13 cellular contexts compared by ENCODE assay signal in genomic region chr6:89118931-89119330, GRCh38. TPM values are rescaled to one million over a fixed set of nuclear protein-coding genes. Genes with fewer than 3 reads are reported as not detected.
DNase-seq lines count a peak whose midpoint lies in the region; ATAC-seq and TF ChIP-seq lines count a peak whose summit lies in the region.
"Had no signal": no experiment of that assay in that cellular context is flagged by ENCODE, and none has a peak within 500 bp of the region (broad histone marks: within the 10 kb centered on the region; RNA-seq: fewer than 3 reads in every experiment).

No MANE protein-coding gene starts in this region.

- H3K27ac ChIP-seq in CD4-positive, CD25-positive, alpha-beta regulatory T cell (ENCODE audit: insufficient read depth, low read length, poor library complexity, severe bottlenecking) = no peak overlapping the region
- no peak overlapping the region for H3K27ac ChIP-seq in naive thymus-derived CD4-positive, alpha-beta T cell (ENCODE audit: low read depth, low read length)
- no peak overlapping the region for H3K27ac ChIP-seq in smooth muscle cell (ENCODE audit: low read depth)

- peaks cover 3% of the 10 kb centered on the region for H4K20me1 ChIP-seq in smooth muscle cell (ENCODE audit: low read depth)

- no peak overlapping the region for H3K4me2 ChIP-seq in smooth muscle cell

- TF ChIP-seq CTCF in smooth muscle cell (IDR thresholded peaks at IDR 0.05; ENCODE audit: borderline replicate concordance, insufficient read depth, poor library complexity, severe bottlenecking) = no peak

- H3K79me2 ChIP-seq in smooth muscle cell (ENCODE audit: low read depth) = peaks cover 11% of the 10 kb centered on the region

- H3F3A ChIP-seq in smooth muscle cell (ENCODE audit: low read depth) = peaks cover 6% of the 10 kb centered on the region

- H3K4me1 Mint-ChIP-seq in CD4-positive, CD25-positive, alpha-beta regulatory T cell = peaks cover 4 to 8% (median 7%) of the 10 kb centered on the region in 4 donors
- peaks cover 6% of the 10 kb centered on the region for H3K4me1 Mint-ChIP-seq in activated naive CD8-positive, alpha-beta T cell treated with anti-CD3 and anti-CD28 coated beads, Interleukin-2, amount 50 U/mL, for 24 hours
- peaks cover 6 to 12% (median 10%) of the 10 kb centered on the region in 7 donors for H3K4me1 Mint-ChIP-seq in naive thymus-derived CD4-positive, alpha-beta T cell

- intact Hi-C loops in naive thymus-derived CD4-positive, alpha-beta T cell (cut with micrococcal nuclease) = no loop called here

- CTCF ChIA-PET in naive thymus-derived CD4-positive, alpha-beta T cell (lab: Charles Lee) = interaction anchor here (0.6 to 1.0 kb wide), 2 partner anchors 35 to 257 kb away, joined by 3 to 4 read pairs; no protein-coding TSS in a partner anchor

- H2AFZ ChIP-seq in smooth muscle cell (ENCODE audit: low read depth) = no peak overlapping the region

- H3K27me3 ChIP-seq in CD4-positive, CD25-positive, alpha-beta regulatory T cell (ENCODE audit: control insufficient read depth, insufficient read depth, low read length) = peaks cover 3% of the 10 kb centered on the region
- no peaks in the 10 kb centered on the region for H3K27me3 ChIP-seq in naive thymus-derived CD4-positive, alpha-beta T cell (ENCODE audit: control insufficient read depth in 2 of 2, insufficient read depth in 2 of 2, low read length in 2 of 2)
- H3K27me3 ChIP-seq in smooth muscle cell (ENCODE audit: low read depth) = no peaks in the 10 kb centered on the region
- H3K27me3 ChIP-seq: gastrocnemius medialis had no signal

- peaks cover 36% of the 10 kb centered on the region for H3K27me3 Mint-ChIP-seq in CD4-positive, CD25-positive, alpha-beta regulatory T cell
- H3K27me3 Mint-ChIP-seq in activated naive CD8-positive, alpha-beta T cell treated with anti-CD3 and anti-CD28 coated beads, Interleukin-2, amount 50 U/mL, for 24 hours = peaks cover 6% of the 10 kb centered on the region
- H3K27me3 Mint-ChIP-seq in naive thymus-derived CD4-positive, alpha-beta T cell = peaks cover 0 to 44% (median 0%) of the 10 kb centered on the region in 5 donors

- WGBS in smooth muscle cell (ENCODE audit: low lambda C conversion rate) = 79% methylated on average over 8 of the region's 8 CpGs

- H3K36me3 Mint-ChIP-seq in CD4-positive, CD25-positive, alpha-beta regulatory T cell = no peaks in the 10 kb centered on the region
- no peaks in the 10 kb centered on the region for H3K36me3 Mint-ChIP-seq in activated naive CD8-positive, alpha-beta T cell treated with anti-CD3 and anti-CD28 coated beads, Interleukin-2, amount 50 U/mL, for 24 hours (ENCODE audit: low read depth)
- no peaks in the 10 kb centered on the region for H3K36me3 Mint-ChIP-seq in naive thymus-derived CD4-positive, alpha-beta T cell

- peak overlapping the region in 3 of 4 donors; percentile 37 to 71 (median 52) for H3K4me3 Mint-ChIP-seq in CD4-positive, CD25-positive, alpha-beta regulatory T cell
- H3K4me3 Mint-ChIP-seq in activated naive CD8-positive, alpha-beta T cell treated with anti-CD3 and anti-CD28 coated beads, Interleukin-2, amount 50 U/mL, for 24 hours = peak overlapping the region; percentile 69
- H3K4me3 Mint-ChIP-seq in naive thymus-derived CD4-positive, alpha-beta T cell = peak overlapping the region; percentile 38 to 90 (median 69)

- POLR2A ChIA-PET in naive thymus-derived CD4-positive, alpha-beta T cell (lab: Charles Lee) = no interaction called here

- no peak overlapping the region for H3K27ac Mint-ChIP-seq in CD4-positive, CD25-positive, alpha-beta regulatory T cell
- H3K27ac Mint-ChIP-seq in activated naive CD8-positive, alpha-beta T cell treated with anti-CD3 and anti-CD28 coated beads, Interleukin-2, amount 50 U/mL, for 24 hours = no peak overlapping the region
- H3K27ac Mint-ChIP-seq in naive thymus-derived CD4-positive, alpha-beta T cell = peak overlapping the region in 2 of 9 donors; percentile 1

- H3K4me3 ChIP-seq in CD4-positive, CD25-positive, alpha-beta regulatory T cell (ENCODE audit: low read depth, low read length) = no peak overlapping the region
- no peak overlapping the region for H3K4me3 ChIP-seq in naive thymus-derived CD4-positive, alpha-beta T cell (ENCODE audit: low read length)
- no peak overlapping the region for H3K4me3 ChIP-seq in smooth muscle cell

- H3K9ac ChIP-seq in ES-I3 (ENCODE audit: low read depth, low read length) = 0 out of 2 replicates have a peak overlapping the region, but pooled peaks have one; percentile 97
- H3K9ac ChIP-seq in smooth muscle cell (ENCODE audit: low read depth) = no peak overlapping the region

- H3K4me1 ChIP-seq in CD4-positive, CD25-positive, alpha-beta regulatory T cell (ENCODE audit: control insufficient read depth, insufficient read depth, low read length, poor library complexity, severe bottlenecking) = peaks cover 10% of the 10 kb centered on the region
- H3K4me1 ChIP-seq in ES-I3 (ENCODE audit: insufficient read depth, low read length) (no peaks in the 10 kb centered on the region), smooth muscle cell (ENCODE audit: low read depth) (peaks cover 8% of the 10 kb centered on the region)
- peaks cover 0 to 5% of the 10 kb centered on the region in 2 donors for H3K4me1 ChIP-seq in naive thymus-derived CD4-positive, alpha-beta T cell (ENCODE audit: control insufficient read depth in 2 of 2, insufficient read depth in 2 of 2, low read length in 2 of 2)

- DNase-seq in CD4-positive, CD25-positive, alpha-beta regulatory T cell = no peak
- no peak for DNase-seq in activated naive CD8-positive, alpha-beta T cell treated with anti-CD3 and anti-CD28 coated beads, Interleukin-2, amount 50 U/mL, for 24 hours
- DNase-seq in naive thymus-derived CD4-positive, alpha-beta T cell = no peak
- no peak for DNase-seq in smooth muscle cell (lab: John Stamatoyannopoulos, UW; ENCODE audit: unreplicated experiment)
- DNase-seq: activated effector memory CD4-positive, alpha-beta T cell treated with Interleukin-2 at 50 U/mL for 16 hours; DMS153; gastrocnemius medialis; kidney glomerular epithelial cell; stimulated activated CD4-positive, alpha-beta T cell treated with anti-CD3 and anti-CD28 coated beads, Interleukin-4, amount 100 ng/mL, for 1 hour had no signal

- H3K36me3 ChIP-seq in CD4-positive, CD25-positive, alpha-beta regulatory T cell (ENCODE audit: control insufficient read depth, insufficient read depth, low read length) = no peaks in the 10 kb centered on the region
- no peaks in the 10 kb centered on the region for H3K36me3 ChIP-seq in ES-I3 (ENCODE audit: insufficient read depth, low read length)
- no peaks in the 10 kb centered on the region for H3K36me3 ChIP-seq in naive thymus-derived CD4-positive, alpha-beta T cell (ENCODE audit: control insufficient read depth in 2 of 3, insufficient read depth in 3 of 3, low read length in 3 of 3)
- no peaks in the 10 kb centered on the region for H3K36me3 ChIP-seq in smooth muscle cell (ENCODE audit: low read depth)
- H3K36me3 ChIP-seq: gastrocnemius medialis had no signal

- H3K9me3 ChIP-seq in CD4-positive, CD25-positive, alpha-beta regulatory T cell (ENCODE audit: control insufficient read depth in 2 of 2, low read length in 2 of 2) = no peaks in the 10 kb centered on the region
- no peaks in the 10 kb centered on the region for H3K9me3 ChIP-seq in ES-I3 (ENCODE audit: control insufficient read depth, insufficient read depth, low read length)
- no peaks in the 10 kb centered on the region for H3K9me3 ChIP-seq in naive thymus-derived CD4-positive, alpha-beta T cell (ENCODE audit: control insufficient read depth in 2 of 3, low read length in 3 of 3)
- no peaks in the 10 kb centered on the region for H3K9me3 ChIP-seq in smooth muscle cell (replicated peaks; ENCODE audit: low read depth)
- H3K9me3 ChIP-seq: gastrocnemius medialis had no signal

- no peak for ATAC-seq in CD4-positive, CD25-positive, alpha-beta regulatory T cell (ENCODE audit: low read depth in 2 of 2)
- no peak for ATAC-seq in activated naive CD8-positive, alpha-beta T cell treated with anti-CD3 and anti-CD28 coated beads, Interleukin-2, amount 50 U/mL, for 24 hours
- ATAC-seq in naive thymus-derived CD4-positive, alpha-beta T cell = no peak
- ATAC-seq in GM18858 (IDR thresholded peaks at IDR 0.05; ENCODE audit: unreplicated experiment) (no peak), GM19467 (IDR thresholded peaks at IDR 0.05; ENCODE audit: unreplicated experiment) (no peak), HG02885 (IDR thresholded peaks at IDR 0.05; ENCODE audit: poor library complexity, unreplicated experiment) (no peak)
- ATAC-seq: gastrocnemius medialis had no signal

- no peaks in the 10 kb centered on the region for H3K9me3 Mint-ChIP-seq in CD4-positive, CD25-positive, alpha-beta regulatory T cell
- H3K9me3 Mint-ChIP-seq in activated naive CD8-positive, alpha-beta T cell treated with anti-CD3 and anti-CD28 coated beads, Interleukin-2, amount 50 U/mL, for 24 hours = no peaks in the 10 kb centered on the region
- peaks cover 0 to 1% (median 0%) of the 10 kb centered on the region in 11 donors for H3K9me3 Mint-ChIP-seq in naive thymus-derived CD4-positive, alpha-beta T cell

RNA-seq across cellular contexts. Expression of gene SRSF12, which starts 1.1 kb away (rescaled TPM):
- not detected for total RNA-seq in CD4-positive, CD25-positive, alpha-beta regulatory T cell
- polyA plus RNA-seq in CD4-positive, CD25-positive, alpha-beta regulatory T cell = under 1 TPM in 3 of 4 donors, not detected in 1; 0.06 to 0.28 (median 0.20) TPM
- total RNA-seq in naive thymus-derived CD4-positive, alpha-beta T cell = under 1 TPM in 1 of 5 experiments, not detected in 4; 0.56 TPM
- polyA plus RNA-seq in naive thymus-derived CD4-positive, alpha-beta T cell = under 1 TPM in 1 of 2 donors, not detected in 1; 0.05 TPM
- 5.3 and 7.2 TPM in 2 replicates for total RNA-seq in smooth muscle cell
- polyA plus RNA-seq in smooth muscle cell = 5.6 and 5.8 TPM in 2 replicates

RNA-seq across cellular contexts. Expression of gene PM20D2, which starts 26.9 kb away (rescaled TPM):
- total RNA-seq in CD4-positive, CD25-positive, alpha-beta regulatory T cell = 3.6 TPM
- 1 to 10 TPM; 2.1 to 6.7 (median 4.7) TPM for polyA plus RNA-seq in CD4-positive, CD25-positive, alpha-beta regulatory T cell
- 10 to 100 TPM in 2 of 5 experiments, 1 to 10 TPM in 3; 4.6 to 12.7 (median 9.5) TPM for total RNA-seq in naive thymus-derived CD4-positive, alpha-beta T cell
- 1 to 10 TPM; 7.1 to 7.3 TPM for polyA plus RNA-seq in naive thymus-derived CD4-positive, alpha-beta T cell
- total RNA-seq in smooth muscle cell = 6.9 and 7.8 TPM in 2 replicates
- 4.8 and 5.6 TPM in 2 replicates for polyA plus RNA-seq in smooth muscle cell

RNA-seq across cellular contexts. Expression of gene PNRC1, which starts 38.4 kb away (rescaled TPM):
- total RNA-seq in CD4-positive, CD25-positive, alpha-beta regulatory T cell = 734 TPM
- polyA plus RNA-seq in CD4-positive, CD25-positive, alpha-beta regulatory T cell = 100 to 1,000 TPM; 357 to 551 (median 483) TPM
- 100 to 1,000 TPM; 108 to 822 (median 763) TPM for total RNA-seq in naive thymus-derived CD4-positive, alpha-beta T cell
- 100 to 1,000 TPM; 755 to 789 TPM for polyA plus RNA-seq in naive thymus-derived CD4-positive, alpha-beta T cell
- total RNA-seq in smooth muscle cell = 188 and 202 TPM in 2 replicates
- polyA plus RNA-seq in smooth muscle cell = 183 and 198 TPM in 2 replicates
